In genomic region chr1:242211254-242212022, GRCh38 we compare ENCODE assay signal across 16 cellular contexts.
"Had no signal": no experiment of that assay in that cellular context is flagged by ENCODE, and none has a peak within 500 bp of the region (broad histone marks: within the 10 kb centered on the region; RNA-seq: fewer than 3 reads in every experiment).

No MANE protein-coding gene starts in this region.

- H3K36me3 ChIP-seq: pancreas, thoracic aorta, upper lobe of right lung had no signal

- H3K4me1 ChIP-seq: pancreas, upper lobe of right lung had no signal

- H3K27me3 Mint-ChIP-seq: activated CD4-positive, alpha-beta T cell treated with anti-CD3 and anti-CD28 coated beads, Interleukin-2, amount 10 ng/mL, durations not matched to agents 7 days and 5 days had no signal

- DNase-seq: activated CD4-positive, alpha-beta T cell treated with anti-CD3 and anti-CD28 coated beads, Interleukin-2, amount 10 ng/mL, durations not matched to agents 7 days and 5 days; activated CD8-positive, alpha-beta memory T cell treated with anti-CD3 and anti-CD28 coated beads, Interleukin-2, amount 50 U/mL, for 48 hours; activated gamma-delta T cell; activated T-cell treated with anti-CD3 and anti-CD28 coated beads, Interleukin-2, amount 50 U/mL, for 72 hours; hippocampal formation; left colon; naive thymus-derived CD4-positive, alpha-beta T cell; pancreas; stimulated activated CD4-positive, alpha-beta T cell treated with anti-CD3 and anti-CD28 coated beads, Interleukin-12 subunit alpha, Interleukin-12 subunit beta, amount 100 ng/mL, for 4 hours; T-helper 2 cell; upper lobe of right lung had no signal

- H3K27ac ChIP-seq: pancreas, thoracic aorta, upper lobe of right lung had no signal

- H3K4me1 Mint-ChIP-seq: activated CD4-positive, alpha-beta T cell treated with anti-CD3 and anti-CD28 coated beads, Interleukin-2, amount 10 ng/mL, durations not matched to agents 7 days and 5 days; naive thymus-derived CD4-positive, alpha-beta T cell; stimulated activated effector memory CD8-positive, alpha-beta T cell treated with anti-CD3 and anti-CD28 coated beads, Interleukin-12 subunit alpha, Interleukin-12 subunit beta, amount 100 ng/mL, for 72 hours had no signal

- H3K9me3 ChIP-seq: pancreas, thoracic aorta had no signal

- ATAC-seq: activated naive CD4-positive, alpha-beta T cell treated with anti-CD3 and anti-CD28 coated beads, Interleukin-2, amount 50 U/mL, for 72 hours; activated T-cell treated with anti-CD3 and anti-CD28 coated beads, Interleukin-2, amount 50 U/mL, for 72 hours; esophagus mucosa; left colon; naive thymus-derived CD4-positive, alpha-beta T cell; pancreas; stimulated activated effector memory CD8-positive, alpha-beta T cell treated with anti-CD3 and anti-CD28 coated beads, Interleukin-12 subunit alpha, Interleukin-12 subunit beta, amount 100 ng/mL, for 72 hours; upper lobe of right lung had no signal

- H3K27ac Mint-ChIP-seq: activated CD4-positive, alpha-beta T cell treated with anti-CD3 and anti-CD28 coated beads, Interleukin-2, amount 10 ng/mL, durations not matched to agents 7 days and 5 days; activated naive CD4-positive, alpha-beta T cell treated with anti-CD3 and anti-CD28 coated beads, Interleukin-2, amount 50 U/mL, for 72 hours; activated T-cell treated with anti-CD3 and anti-CD28 coated beads, Interleukin-2, amount 50 U/mL, for 72 hours; naive thymus-derived CD4-positive, alpha-beta T cell; stimulated activated effector memory CD8-positive, alpha-beta T cell treated with anti-CD3 and anti-CD28 coated beads, Interleukin-12 subunit alpha, Interleukin-12 subunit beta, amount 100 ng/mL, for 72 hours had no signal

- H3K27me3 ChIP-seq: pancreas, upper lobe of right lung had no signal

- FAIRE-seq: colon, pancreas had no signal

- H3K4me3 Mint-ChIP-seq: activated CD4-positive, alpha-beta T cell treated with anti-CD3 and anti-CD28 coated beads, Interleukin-2, amount 10 ng/mL, durations not matched to agents 7 days and 5 days; activated T-cell treated with anti-CD3 and anti-CD28 coated beads, Interleukin-2, amount 50 U/mL, for 72 hours; naive thymus-derived CD4-positive, alpha-beta T cell; stimulated activated effector memory CD8-positive, alpha-beta T cell treated with anti-CD3 and anti-CD28 coated beads, Interleukin-12 subunit alpha, Interleukin-12 subunit beta, amount 100 ng/mL, for 72 hours had no signal

- H3K4me3 ChIP-seq: pancreas, thoracic aorta, upper lobe of right lung had no signal

- H3K36me3 Mint-ChIP-seq: activated naive CD4-positive, alpha-beta T cell treated with anti-CD3 and anti-CD28 coated beads, Interleukin-2, amount 50 U/mL, for 72 hours; naive thymus-derived CD4-positive, alpha-beta T cell; stimulated activated effector memory CD8-positive, alpha-beta T cell treated with anti-CD3 and anti-CD28 coated beads, Interleukin-12 subunit alpha, Interleukin-12 subunit beta, amount 100 ng/mL, for 72 hours had no signal
